18 cellular contexts compared by ENCODE assay signal in genomic region chr3:138046955-138047354, GRCh38. TPM values are rescaled to one million over a fixed set of nuclear protein-coding genes. Genes with fewer than 3 reads are reported as not detected.
DNase-seq lines count a peak whose midpoint lies in the region; ATAC-seq, FAIRE-seq and TF ChIP-seq lines count a peak whose summit lies in the region.
"Had no signal": no experiment of that assay in that cellular context is flagged by ENCODE, and none has a peak within 500 bp of the region (broad histone marks: within the 10 kb centered on the region; RNA-seq: fewer than 3 reads in every experiment).

No MANE protein-coding gene starts in this region.

- intact Hi-C loops in PC-3 (cut with micrococcal nuclease): no loop called here

- H4K20me1 ChIP-seq in PC-3 (ENCODE audit: low read length): no peaks in the 10 kb centered on the region

- H2AFZ ChIP-seq in PC-3 (ENCODE audit: low read length): no peak overlapping the region

- TF ChIP-seq CTCF in PC-3 (conservative IDR thresholded peaks at IDR 0.05; ENCODE audit: low read depth, low read length): no peak
- TF ChIP-seq CTCF in WERI-Rb-1 (IDR thresholded peaks at IDR 0.05; ENCODE audit: low read depth, low read length): no peak

- H3K9me2 ChIP-seq in PC-3 (replicated peaks; ENCODE audit: low read length): no peaks in the 10 kb centered on the region

- H3K27ac ChIP-seq in PC-3 (ENCODE audit: low read length): no peak overlapping the region
- no peak overlapping the region for H3K27ac ChIP-seq in WERI-Rb-1
- H3K27ac ChIP-seq: brain microvascular endothelial cell, C4-2B, thyroid gland had no signal

- no peaks in the 10 kb centered on the region for H3F3A ChIP-seq in PC-3 (ENCODE audit: low read length, unreplicated experiment)

- H3K4me3 ChIP-seq in PC-3 (ENCODE audit: low read length): no peak overlapping the region
- no peak overlapping the region for H3K4me3 ChIP-seq in WERI-Rb-1 (ENCODE audit: low read depth, low read length)
- H3K4me3 ChIP-seq: lung, thyroid gland had no signal

- peak; percentile 6 for DNase-seq in PC-3
- DNase-seq in renal cortical epithelial cell (ENCODE audit: low read depth): peak; percentile 3
- DNase-seq in NCI-H2081 treated with DMSO at 0.1 percent for 48 hours (lab: John Stamatoyannopoulos, UW): no peak
- DNase-seq in WERI-Rb-1: no peak
- no peak for DNase-seq in HTR-8/SVneo (ENCODE audit: insufficient read length, low spot score)
- DNase-seq: brain microvascular endothelial cell, DMS79 treated with DMSO at 0.1 percent for 48 hours, foreskin fibroblast, H9, natural killer cell, NCI-H2171, SHP77, thyroid gland had no signal

- peak; percentile 49 for ATAC-seq in GM21381 (IDR thresholded peaks at IDR 0.05; ENCODE audit: unreplicated experiment)
- ATAC-seq in HG02759 (IDR thresholded peaks at IDR 0.05; ENCODE audit: unreplicated experiment): peak; percentile 62
- ATAC-seq in PC-3: no peak
- ATAC-seq: natural killer cell had no signal

- POLR2A ChIA-PET in PC-3 (lab: Charles Lee; ENCODE audit: unreplicated experiment): no interaction called here

- no peak for FAIRE-seq in HTR-8/SVneo (lab: Jason Lieb, UNC)

- CTCF ChIA-PET in PC-3 (lab: Charles Lee): no interaction called here

- H3K9me3 ChIP-seq in PC-3 (ENCODE audit: low read length): no peaks in the 10 kb centered on the region
- H3K9me3 ChIP-seq in WERI-Rb-1 (ENCODE audit: severe bottlenecking): no peaks in the 10 kb centered on the region
- H3K9me3 ChIP-seq: thyroid gland had no signal

- no peaks in the 10 kb centered on the region for H3K27me3 ChIP-seq in PC-3 (ENCODE audit: low read length)
- no peaks in the 10 kb centered on the region for H3K27me3 ChIP-seq in WERI-Rb-1 (ENCODE audit: insufficient read depth, low read depth, severe bottlenecking)
- H3K27me3 ChIP-seq: brain microvascular endothelial cell, thyroid gland had no signal

- BruUV-seq in PC-3 (replicated peaks; lab: Mats Ljungman, UMichigan): no TSS peak

- peaks cover 15% of the 10 kb centered on the region for H3K4me1 ChIP-seq in PC-3 (ENCODE audit: insufficient read depth, low read length)

- no peak overlapping the region for H3K9ac ChIP-seq in PC-3 (ENCODE audit: low read length)

- no peaks in the 10 kb centered on the region for H3K79me2 ChIP-seq in PC-3 (ENCODE audit: low read length)

- H3K4me2 ChIP-seq in PC-3 (ENCODE audit: low read length): no peak overlapping the region

- no peaks in the 10 kb centered on the region for H3K36me3 ChIP-seq in PC-3 (ENCODE audit: low read depth, low read length)
- peaks cover 23% of the 10 kb centered on the region for H3K36me3 ChIP-seq in WERI-Rb-1
- H3K36me3 ChIP-seq: thyroid gland had no signal

RNA-seq across cellular contexts. Expression of gene CLDN18, which starts 37.0 kb away (rescaled TPM):
- total RNA-seq in PC-3 (2014; rRNA removed): not detected in 2 replicates
- total RNA-seq in renal cortical epithelial cell: not detected in 2 replicates
- total RNA-seq: H9; natural killer cell; T-helper 2 cell treated with Interferon-gamma antibody and Interleukin-4, amounts not matched to agents 100 ng/mL and 5 ng/mL, for 36 hours; thyroid gland had no signal

Comparison
In these comparisons a context has a peak if more than half of its experiments do, and no peak if none do; other contexts are left out.
1. DNase-seq: peak in PC-3 (single experiment) and renal cortical epithelial cell (single experiment); none in NCI-H2081 treated with DMSO at 0.1 percent for 48 hours (single experiment), WERI-Rb-1 (single experiment) and HTR-8/SVneo (single experiment).